In genomic region chr5:10682801-10683525, GRCh38 we compare ENCODE assay signal across 1 cellular context.
TF ChIP-seq lines count a peak whose summit lies in the region.

No MANE protein-coding gene starts in this region.

TF ChIP-seq in WTC11, 78 proteins besides CTCF, POLR2A, EP300 and RAD21 (continued from another document):
- no peak for TF ChIP-seq ZNF281 (CRISPR knock-in tag; IDR thresholded peaks at IDR 0.05)
- TF ChIP-seq ZNF317 (CRISPR knock-in tag; IDR thresholded peaks at IDR 0.05; ENCODE audit: borderline replicate concordance, low read depth): no peak
- no peak for TF ChIP-seq NR1H2 (CRISPR knock-in tag; IDR thresholded peaks at IDR 0.05)
- no peak for TF ChIP-seq NFE2L1 (CRISPR knock-in tag; IDR thresholded peaks at IDR 0.05)
- no peak for TF ChIP-seq ARID4B (CRISPR knock-in tag; IDR thresholded peaks at IDR 0.05; ENCODE audit: borderline replicate concordance)
